Comparison of ENCODE assay signal across 2 cellular contexts in the genomic region with DNA sequence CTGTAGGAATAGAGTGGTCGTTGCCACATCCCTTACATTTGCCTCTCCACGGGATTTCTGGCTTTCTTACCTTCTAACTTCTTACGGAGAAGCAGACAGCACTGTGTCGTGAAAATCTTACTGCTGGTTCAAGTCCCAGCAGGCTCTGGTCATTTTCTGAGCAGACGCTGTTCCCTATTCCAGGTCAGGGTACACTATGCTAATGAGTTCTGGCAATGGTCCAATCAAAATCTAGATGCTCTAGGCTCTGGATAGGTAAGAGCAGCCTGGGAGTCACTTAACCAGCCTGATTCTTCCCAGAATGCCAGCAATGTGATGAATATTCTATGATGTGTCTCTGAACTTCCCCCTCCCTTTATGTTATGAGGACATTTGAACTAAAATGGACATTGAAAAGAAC.
A peak's percentile ranks its signal among the peaks of the same experiment; 100 is the strongest.
TF ChIP-seq lines count a peak whose summit lies in the region.

Gene GCM1 (minus strand): TSS at position 158 of the 400 bp plus-strand sequence. CDS start 3,209 bp downstream, outside the sequence.

TF ChIP-seq in WTC11, 78 proteins besides CTCF, POLR2A, EP300 and RAD21 (continued from another document):
- TF ChIP-seq ZNF317 (CRISPR knock-in tag; IDR thresholded peaks at IDR 0.05; ENCODE audit: borderline replicate concordance, low read depth) (no peak), NFATC4 (CRISPR knock-in tag; IDR thresholded peaks at IDR 0.05) (no peak), SMAD3 (CRISPR knock-in tag; IDR thresholded peaks at IDR 0.05; ENCODE audit: borderline replicate concordance) (no peak), ZNF138 (CRISPR knock-in tag; conservative IDR thresholded peaks at IDR 0.05) (no peak), ZBTB21 (CRISPR knock-in tag; IDR thresholded peaks at IDR 0.05; ENCODE audit: borderline replicate concordance) (no peak)

TF ChIP-seq in HepG2, 621 proteins besides CTCF, POLR2A, EP300 and RAD21 (continued from another document):
- no peak for TF ChIP-seq ZSCAN25 (CRISPR knock-in tag; IDR thresholded peaks at IDR 0.05)
- TF ChIP-seq SRSF1 (optimal IDR thresholded peaks at IDR 0.05; ENCODE audit: low read depth, low read length): no peak
- TF ChIP-seq ARHGAP35 (CRISPR knock-in tag; IDR thresholded peaks at IDR 0.05; ENCODE audit: borderline replicate concordance): no peak
- no peak for TF ChIP-seq NFE2L1 (CRISPR knock-in tag; IDR thresholded peaks at IDR 0.05; ENCODE audit: borderline replicate concordance)
- TF ChIP-seq ARNT2 (CRISPR knock-in tag; IDR thresholded peaks at IDR 0.05; ENCODE audit: low read depth): no peak
- 0 out of 2 replicates have a peak, but pooled peaks have one; percentile 21 for TF ChIP-seq ZMYM4 (CRISPR knock-in tag; IDR thresholded peaks at IDR 0.05)
- TF ChIP-seq, protein P1, sequence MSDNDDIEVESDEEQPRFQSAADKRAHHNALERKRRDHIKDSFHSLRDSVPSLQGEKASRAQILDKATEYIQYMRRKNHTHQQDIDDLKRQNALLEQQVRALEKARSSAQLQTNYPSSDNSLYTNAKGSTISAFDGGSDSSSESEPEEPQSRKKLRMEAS (IDR thresholded peaks at IDR 0.05): no peak
- TF ChIP-seq HNF4A (CRISPR knock-in tag; IDR thresholded peaks at IDR 0.05): peak; percentile 33; the same call in 1 of the 2 replicates
